In the genomic region with DNA sequence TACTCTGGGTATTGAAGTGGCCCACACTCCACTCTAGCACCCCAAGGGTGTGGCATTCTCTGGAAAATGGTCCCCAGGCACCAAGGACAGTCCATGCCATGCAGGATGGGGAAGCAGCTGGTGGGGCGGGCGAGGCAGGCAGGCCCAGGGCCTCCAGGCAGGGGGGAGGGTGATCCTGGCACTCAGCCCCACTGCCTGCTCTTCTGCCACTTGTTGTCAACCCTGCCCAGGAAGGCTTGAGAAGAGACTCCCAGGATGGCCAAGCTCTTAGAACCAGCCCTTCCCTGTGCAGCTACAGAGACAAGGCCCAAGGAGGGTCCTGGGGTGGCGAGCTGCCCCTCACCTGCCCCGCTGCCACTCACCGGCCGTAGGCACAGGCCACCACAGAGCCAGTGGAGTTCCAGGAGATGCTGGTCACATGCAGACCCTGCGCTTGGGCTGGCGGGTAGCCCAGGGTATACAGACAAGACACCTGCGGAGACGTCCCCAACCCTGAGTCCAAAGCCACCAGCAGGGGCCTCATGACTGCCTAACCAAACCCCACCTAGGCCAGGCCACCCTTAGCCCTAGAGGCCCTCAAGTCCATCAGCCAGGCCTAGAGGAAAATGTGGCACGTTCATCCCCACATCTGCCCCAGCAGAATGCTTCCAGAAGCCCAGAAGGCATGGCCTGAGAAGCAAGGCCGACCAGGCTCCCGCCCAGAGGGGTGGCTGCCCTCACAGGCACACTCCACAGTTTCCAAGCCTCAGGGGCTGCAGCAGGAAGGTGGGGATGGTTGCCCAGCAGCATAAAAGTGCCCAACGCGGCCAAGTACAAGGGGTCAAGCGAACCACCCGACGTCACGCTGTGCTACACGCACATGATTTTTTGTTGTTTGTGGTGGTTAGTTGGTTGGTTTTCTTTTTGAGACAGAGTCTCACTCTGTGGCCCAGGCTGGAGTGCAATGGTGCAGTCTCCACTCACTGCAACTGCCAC, we compare ENCODE assay signal across 10 cellular contexts. TPM values are rescaled to one million over a fixed set of nuclear protein-coding genes. Genes with fewer than 3 reads are reported as not detected.
A peak's percentile ranks its signal among the peaks of the same experiment; 100 is the strongest.
DNase-seq lines count a peak whose midpoint lies in the region; ATAC-seq, FAIRE-seq and TF ChIP-seq lines count a peak whose summit lies in the region.
"Had no signal": no experiment of that assay in that cellular context is flagged by ENCODE, and none has a peak within 500 bp of the region (broad histone marks: within the 10 kb centered on the region; RNA-seq: fewer than 3 reads in every experiment).

No MANE protein-coding gene starts in this region.

- H3K27ac ChIP-seq in HepG2 (ENCODE audit: extremely low read length, insufficient read depth, low read length) (peak overlapping the region; percentile 85), tibial nerve (peak overlapping the region; percentile 84 to 95 (median 90))

- CTCF ChIA-PET in HepG2 (lab: Yijun Ruan, JAX; ENCODE audit: low intra/inter-chr PET ratio, low total read pairs): no interaction called here

- peak overlapping the region; percentile 84 for H3K4me2 ChIP-seq in HepG2 (ENCODE audit: low read depth, low read length)

- H3K27me3 ChIP-seq in HepG2 (ENCODE audit: control insufficient read depth in 1 of 2, insufficient read depth in 2 of 2, low read length in 2 of 2): no peaks in the 10 kb centered on the region
- H3K27me3 ChIP-seq in tibial nerve: no peaks in the 10 kb centered on the region

- no peaks in the 10 kb centered on the region for H4K20me1 ChIP-seq in HepG2 (ENCODE audit: insufficient read depth, low read length)

- H3K79me2 ChIP-seq in HepG2 (ENCODE audit: insufficient read depth, low read length): no peaks in the 10 kb centered on the region

- H3K4me1 Mint-ChIP-seq in T-helper 17 cell: peaks cover 2% of the 10 kb centered on the region
- H3K4me1 Mint-ChIP-seq: activated CD4-positive, alpha-beta memory T cell treated with anti-CD3 and anti-CD28 coated beads, Interleukin-2, amount 10 ng/mL, durations not matched to agents 7 days and 5 days had no signal

- TF ChIP-seq EP300 in HepG2 (IDR thresholded peaks at IDR 0.05; ENCODE audit: low read depth in 2 of 2, low read length in 2 of 2) (no peak), HepG2 (CRISPR knock-in tag; IDR thresholded peaks at IDR 0.05; ENCODE audit: borderline replicate concordance) (no peak), tibial nerve (IDR thresholded peaks at IDR 0.05) (no peak)

- peak overlapping the region; percentile 14 for H3K27ac Mint-ChIP-seq in T-helper 17 cell
- H3K27ac Mint-ChIP-seq: activated CD4-positive, alpha-beta memory T cell treated with anti-CD3 and anti-CD28 coated beads, Interleukin-2, amount 10 ng/mL, durations not matched to agents 7 days and 5 days had no signal

- intact Hi-C loops in HepG2 (cut with micrococcal nuclease; ENCODE audit: unreplicated experiment): loop anchor here (2.0 to 5.0 kb wide), 3 partner anchors 50 to 84 kb away; a partner anchor contains a TSS

- no peak overlapping the region for H2AFZ ChIP-seq in HepG2 (ENCODE audit: low read length)

- no TSS peak for BruUV-seq in HepG2 (replicated peaks; lab: Mats Ljungman, UMichigan)

- 93% methylated on average over 8 of the region's 20 CpGs for WGBS in HepG2 (ENCODE audit: low lambda C conversion rate)
- 76% methylated on average over 15 to 20 of the region's 20 CpGs for WGBS in tibial nerve, 2 donors

- H3K9ac ChIP-seq in HepG2 (ENCODE audit: insufficient read depth, low read depth, low read length): peak overlapping the region; percentile 66

- H3K4me3 Mint-ChIP-seq in T-helper 17 cell: no peak overlapping the region
- H3K4me3 Mint-ChIP-seq: activated CD4-positive, alpha-beta memory T cell treated with anti-CD3 and anti-CD28 coated beads, Interleukin-2, amount 10 ng/mL, durations not matched to agents 7 days and 5 days had no signal

- no peak for TF ChIP-seq CTCF in HepG2 (CRISPR knock-in tag; IDR thresholded peaks at IDR 0.05)
- no peak for TF ChIP-seq CTCF in tibial nerve (IDR thresholded peaks at IDR 0.05)

- DNase-seq in DMS53 (lab: John Stamatoyannopoulos, UW): peak; percentile 52
- no peak for DNase-seq in DMS53 treated with DMSO at 0.1 percent for 48 hours (lab: John Stamatoyannopoulos, UW; ENCODE audit: unreplicated experiment)
- DNase-seq in T-helper 17 cell: no peak
- DNase-seq in HepG2 (ENCODE audit: low spot score): no peak
- DNase-seq in tibial nerve (ENCODE audit: low spot score in 2 of 2): no peak
- DNase-seq in amygdala (lab: John Stamatoyannopoulos, UW): no peak
- DNase-seq: 8988T; activated CD4-positive, alpha-beta memory T cell treated with anti-CD3 and anti-CD28 coated beads, Interleukin-2, amount 10 ng/mL, durations not matched to agents 7 days and 5 days had no signal

- H3K27me3 Mint-ChIP-seq in T-helper 17 cell: no peaks in the 10 kb centered on the region
- H3K27me3 Mint-ChIP-seq: activated CD4-positive, alpha-beta memory T cell treated with anti-CD3 and anti-CD28 coated beads, Interleukin-2, amount 10 ng/mL, durations not matched to agents 7 days and 5 days had no signal

- no peak for TF ChIP-seq RAD21 in HepG2 (CRISPR knock-in tag; IDR thresholded peaks at IDR 0.05)

- ATAC-seq in T-helper 17 cell (no peak), HepG2 (no peak), GM21737 (IDR thresholded peaks at IDR 0.05; ENCODE audit: unreplicated experiment) (no peak), GM21381 (IDR thresholded peaks at IDR 0.05; ENCODE audit: unreplicated experiment) (no peak)

- no peaks in the 10 kb centered on the region for H3K9me3 ChIP-seq in T-helper 17 cell (ENCODE audit: control insufficient read depth, low read length, poor library complexity, severe bottlenecking)
- no peaks in the 10 kb centered on the region for H3K9me3 ChIP-seq in HepG2 (ENCODE audit: low read length)
- H3K9me3 ChIP-seq in tibial nerve: no peaks in the 10 kb centered on the region

- H3K4me3 ChIP-seq in HepG2 (replicated peaks in 1 of 3; ENCODE audit: insufficient read depth in 1 of 3, low read depth in 2 of 3, low read length in 3 of 3) (peak overlapping the region in 2 of 3 experiments; percentile 60 to 73; a peak in 2 of 6 replicates), tibial nerve (no peak overlapping the region)

- H3K36me3 ChIP-seq in HepG2 (replicated peaks in 1 of 2; ENCODE audit: control insufficient read depth in 1 of 2, insufficient read depth in 2 of 2, low read length in 2 of 2) (peaks cover 13 to 34% of the 10 kb centered on the region in 2 experiments; a peak in 4 of 5 replicates), tibial nerve (peaks cover 0 to 61% (median 20%) of the 10 kb centered on the region in 3 donors)

- no peak for FAIRE-seq in HepG2 (lab: Jason Lieb, UNC)

- in situ Hi-C loops in HepG2 (cut with HindIII; ENCODE audit: extremely low pct_ligation_motif_present, low pct_unique_long_range_greater_than_20kb): no loop called here

- H3K36me3 Mint-ChIP-seq in T-helper 17 cell (ENCODE audit: low read depth): no peaks in the 10 kb centered on the region

- TF ChIP-seq POLR2A in HepG2 (IDR thresholded peaks at IDR 0.05; ENCODE audit: insufficient read depth in 1 of 2, low read depth in 2 of 2, low read length in 2 of 2) (no peak), tibial nerve (IDR thresholded peaks at IDR 0.05) (no peak)

- H3K4me1 ChIP-seq in HepG2 (ENCODE audit: insufficient read depth, low read length) (peaks cover 21% of the 10 kb centered on the region), tibial nerve (peaks cover 0 to 39% (median 18%) of the 10 kb centered on the region in 4 donors)

- POLR2A ChIA-PET in HepG2 (lab: Yijun Ruan, JAX): interaction anchor here (0.6 to 2.3 kb wide), 19 partner anchors 11 to 286 kb away, joined by 3 to 33 read pairs (median 6); a partner anchor contains a TSS

RNA-seq across cellular contexts. Expression of a gene that starts 19.8 kb away (rescaled TPM):
- total RNA-seq in T-helper 17 cell (1 to 10 TPM; 3.7 to 3.8 TPM), HepG2 (2016; rRNA removed; fragmentation: Illumina TruSeq; extraction: Trizol) (31.1 and 40.2 TPM in 2 replicates), tibial nerve (100 to 1,000 TPM in 3 of 4 donors, 10 to 100 TPM in 1; 53.8 to 117 (median 111) TPM)
- 35.7 and 35.9 TPM in 2 replicates for total RNA-seq in HepG2 (2016; cell fraction: cytosol; rRNA removed; fragmentation: Illumina TruSeq; extraction: Trizol; ENCODE audit: low read depth)
- total RNA-seq in HepG2 (2016; cell fraction: insoluble cytoplasmic fraction; rRNA removed; fragmentation: Illumina TruSeq; extraction: Trizol): 30.0 and 41.4 TPM in 2 replicates
- 44.4 and 48.2 TPM in 2 replicates for total RNA-seq in HepG2 (2016; cell fraction: membrane; rRNA removed; fragmentation: Illumina TruSeq; extraction: Trizol)
- 29.1 and 30.6 TPM in 2 replicates for total RNA-seq in HepG2 (2016; cell fraction: nucleus; rRNA removed; fragmentation: Illumina TruSeq; extraction: Trizol)
- polyA plus RNA-seq in HepG2 (2011; rRNA removed): 12.5 and 13.7 TPM in 2 replicates
- 8.1 and 18.6 TPM in 2 replicates for polyA plus RNA-seq in HepG2 (2011; cell fraction: cytosol; rRNA removed)
- polyA plus RNA-seq in HepG2 (2011; cell fraction: nucleus; rRNA removed): 38.0 and 51.4 TPM in 2 replicates
- polyA plus RNA-seq in HepG2 (2012): 3.2 and 5.6 TPM in 2 replicates
- polyA plus RNA-seq in HepG2 (2016; cell fraction: cytosol; fragmentation: Illumina TruSeq; extraction: Trizol; ENCODE audit: low read depth): 38.3 and 39.4 TPM in 2 replicates
- polyA plus RNA-seq in HepG2 (2016; cell fraction: insoluble cytoplasmic fraction; fragmentation: Illumina TruSeq; extraction: Trizol; ENCODE audit: low read depth): 29.4 and 33.1 TPM in 2 replicates
- 37.6 and 43.8 TPM in 2 replicates for polyA plus RNA-seq in HepG2 (2016; cell fraction: membrane; fragmentation: Illumina TruSeq; extraction: Trizol; ENCODE audit: low read depth)
- polyA plus RNA-seq in HepG2 (2016; cell fraction: nucleus; fragmentation: Illumina TruSeq; extraction: Trizol; ENCODE audit: insufficient read depth, low read depth): 49.9 and 51.2 TPM in 2 replicates
- 21.4 and 223 TPM in 2 replicates for polyA minus RNA-seq in HepG2 (2011; rRNA and poly(A)+ RNA removed; ENCODE audit: low replicate concordance)
- polyA minus RNA-seq in HepG2 (2011; cell fraction: cytosol; rRNA and poly(A)+ RNA removed): 7.2 and 10.8 TPM in 2 replicates
- polyA minus RNA-seq in HepG2 (2011; cell fraction: nucleus; rRNA and poly(A)+ RNA removed): 9.3 and 12.7 TPM in 2 replicates

RNA-seq across cellular contexts. Expression of a gene that starts 52.2 kb away (rescaled TPM):
- 100 to 1,000 TPM; 223 to 231 TPM for total RNA-seq in T-helper 17 cell
- total RNA-seq in HepG2 (2016; rRNA removed; fragmentation: Illumina TruSeq; extraction: Trizol): 611 and 724 TPM in 2 replicates
- 134 and 142 TPM in 2 replicates for total RNA-seq in HepG2 (2016; cell fraction: cytosol; rRNA removed; fragmentation: Illumina TruSeq; extraction: Trizol; ENCODE audit: low read depth)
- 623 and 704 TPM in 2 replicates for total RNA-seq in HepG2 (2016; cell fraction: insoluble cytoplasmic fraction; rRNA removed; fragmentation: Illumina TruSeq; extraction: Trizol)
- total RNA-seq in HepG2 (2016; cell fraction: membrane; rRNA removed; fragmentation: Illumina TruSeq; extraction: Trizol): 360 and 385 TPM in 2 replicates
- 226 and 251 TPM in 2 replicates for total RNA-seq in HepG2 (2016; cell fraction: nucleus; rRNA removed; fragmentation: Illumina TruSeq; extraction: Trizol)
- polyA plus RNA-seq in HepG2 (2011; rRNA removed): 72.8 and 94.2 TPM in 2 replicates
- polyA plus RNA-seq in HepG2 (2011; cell fraction: cytosol; rRNA removed): 44.1 and 56.3 TPM in 2 replicates
- 48.5 and 49.6 TPM in 2 replicates for polyA plus RNA-seq in HepG2 (2011; cell fraction: nucleus; rRNA removed)
- 275 and 331 TPM in 2 replicates for polyA plus RNA-seq in HepG2 (2012)
- 120 and 147 TPM in 2 replicates for polyA plus RNA-seq in HepG2 (2016; cell fraction: cytosol; fragmentation: Illumina TruSeq; extraction: Trizol; ENCODE audit: low read depth)
- polyA plus RNA-seq in HepG2 (2016; cell fraction: insoluble cytoplasmic fraction; fragmentation: Illumina TruSeq; extraction: Trizol; ENCODE audit: low read depth): 668 and 723 TPM in 2 replicates
- polyA plus RNA-seq in HepG2 (2016; cell fraction: membrane; fragmentation: Illumina TruSeq; extraction: Trizol; ENCODE audit: low read depth): 247 and 252 TPM in 2 replicates
- polyA plus RNA-seq in HepG2 (2016; cell fraction: nucleus; fragmentation: Illumina TruSeq; extraction: Trizol; ENCODE audit: insufficient read depth, low read depth): 360 TPM in 2 replicates
- polyA minus RNA-seq in HepG2 (2011; rRNA and poly(A)+ RNA removed; ENCODE audit: low replicate concordance): 44.1 and 254 TPM in 2 replicates
- 141 and 156 TPM in 2 replicates for polyA minus RNA-seq in HepG2 (2011; cell fraction: cytosol; rRNA and poly(A)+ RNA removed)
- 82.4 and 87.9 TPM in 2 replicates for polyA minus RNA-seq in HepG2 (2011; cell fraction: nucleus; rRNA and poly(A)+ RNA removed)
- 100 to 1,000 TPM; 143 to 156 (median 145) TPM for total RNA-seq in tibial nerve

Comparison
In these comparisons a context has a peak if more than half of its experiments do, and no peak if none do; other contexts are left out.
1. H3K4me3 ChIP-seq: peak in HepG2 (2 of 3); none in tibial nerve (0 of 4).